In the genomic region with DNA sequence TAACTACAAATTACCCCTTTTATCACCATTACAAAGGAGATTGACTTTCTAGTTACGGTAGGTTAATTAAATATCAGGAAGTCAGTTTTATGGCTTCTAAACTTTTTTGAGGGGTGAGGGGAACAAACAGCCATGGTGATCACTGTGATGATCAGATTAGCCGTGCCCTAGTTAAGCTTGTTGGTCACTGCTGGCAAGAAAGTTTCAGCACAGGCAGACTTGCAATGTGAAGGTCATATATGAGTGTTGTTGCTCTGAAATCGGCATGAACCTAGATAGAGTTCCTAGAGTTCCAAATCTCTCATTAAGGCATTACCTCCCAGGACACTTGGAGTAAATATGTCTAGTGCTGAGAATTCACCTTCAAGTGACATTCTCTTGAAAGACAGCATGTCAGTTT, we compare ENCODE assay signal across 19 cellular contexts.
"Had no signal": no experiment of that assay in that cellular context is flagged by ENCODE, and none has a peak within 500 bp of the region (broad histone marks: within the 10 kb centered on the region; RNA-seq: fewer than 3 reads in every experiment).

No MANE protein-coding gene starts in this region.

- H3K27ac Mint-ChIP-seq: activated naive CD8-positive, alpha-beta T cell treated with anti-CD3 and anti-CD28 coated beads, Interleukin-2, amount 10 ng/mL, durations not matched to agents 7 days and 5 days; activated T-helper 17 cell treated with anti-CD3 and anti-CD28 coated beads, Interleukin-2, amount 50 U/mL, for 72 hours; dendritic cell treated with granulocyte-macrophage colony-stimulating factor and Interleukin-4, amounts not matched to agents 40 ng/mL and 50 ng/mL, for 4 days; neural progenitor cell had no signal

- H3K36me3 ChIP-seq: neural progenitor cell had no signal

- DNase-seq: activated CD4-positive, alpha-beta T cell treated with anti-CD3 and anti-CD28 coated beads for 1 hour; activated naive CD4-positive, alpha-beta T cell treated with Interleukin-2 at 50 U/mL for 16 hours; activated naive CD8-positive, alpha-beta T cell treated with anti-CD3 and anti-CD28 coated beads, Interleukin-2, amount 10 ng/mL, durations not matched to agents 7 days and 5 days; activated T-cell treated with anti-CD3 and anti-CD28 coated beads, Interleukin-2, amount 50 U/mL, for 1 hour; amygdala; effector CD4-positive, alpha-beta T cell; foreskin fibroblast; kidney glomerular epithelial cell; SHP77 treated with DMSO at 0.1 percent for 48 hours; stimulated activated CD4-positive, alpha-beta T cell treated with anti-CD3 and anti-CD28 coated beads, Interleukin-12 subunit alpha, Interleukin-12 subunit beta, amount 100 ng/mL, for 4 hours; stimulated activated CD4-positive, alpha-beta T cell treated with anti-CD3 and anti-CD28 coated beads, Interleukin-4, amount 100 ng/mL, for 4 hours; stimulated activated naive CD8-positive, alpha-beta T cell treated with anti-CD3 and anti-CD28 coated beads, Interleukin-15, Interleukin-2, amounts not matched to agents 100 U/mL and 50 U/mL, for 24 hours; T-helper 1 cell; upper lobe of left lung had no signal

- ATAC-seq: activated T-helper 17 cell treated with anti-CD3 and anti-CD28 coated beads, Interleukin-2, amount 50 U/mL, for 72 hours; stimulated activated naive CD8-positive, alpha-beta T cell treated with anti-CD3 and anti-CD28 coated beads, Interleukin-15, Interleukin-2, amounts not matched to agents 100 U/mL and 50 U/mL, for 24 hours had no signal

- H3K9me3 Mint-ChIP-seq: activated naive CD8-positive, alpha-beta T cell treated with anti-CD3 and anti-CD28 coated beads, Interleukin-2, amount 10 ng/mL, durations not matched to agents 7 days and 5 days; activated T-helper 17 cell treated with anti-CD3 and anti-CD28 coated beads, Interleukin-2, amount 50 U/mL, for 72 hours; neural progenitor cell had no signal

- H3K27me3 ChIP-seq: hepatocyte, neural progenitor cell, upper lobe of left lung had no signal

- H3K27me3 Mint-ChIP-seq: activated naive CD8-positive, alpha-beta T cell treated with anti-CD3 and anti-CD28 coated beads, Interleukin-2, amount 10 ng/mL, durations not matched to agents 7 days and 5 days; activated T-helper 17 cell treated with anti-CD3 and anti-CD28 coated beads, Interleukin-2, amount 50 U/mL, for 72 hours; dendritic cell treated with granulocyte-macrophage colony-stimulating factor and Interleukin-4, amounts not matched to agents 40 ng/mL and 50 ng/mL, for 4 days had no signal

- H3K9me3 ChIP-seq: upper lobe of left lung had no signal

- H3K4me1 ChIP-seq: neural progenitor cell had no signal

- H3K27ac ChIP-seq: hepatocyte, neural progenitor cell, SK-N-MC, upper lobe of left lung had no signal

- H3K4me3 Mint-ChIP-seq: activated naive CD8-positive, alpha-beta T cell treated with anti-CD3 and anti-CD28 coated beads, Interleukin-2, amount 10 ng/mL, durations not matched to agents 7 days and 5 days; activated T-helper 17 cell treated with anti-CD3 and anti-CD28 coated beads, Interleukin-2, amount 50 U/mL, for 72 hours; dendritic cell treated with granulocyte-macrophage colony-stimulating factor and Interleukin-4, amounts not matched to agents 40 ng/mL and 50 ng/mL, for 4 days; neural progenitor cell had no signal

- H3K4me3 ChIP-seq: hepatocyte, neural progenitor cell, SK-N-MC, upper lobe of left lung had no signal
